ENCODE assay signal across 8 cellular contexts in the genomic region with DNA sequence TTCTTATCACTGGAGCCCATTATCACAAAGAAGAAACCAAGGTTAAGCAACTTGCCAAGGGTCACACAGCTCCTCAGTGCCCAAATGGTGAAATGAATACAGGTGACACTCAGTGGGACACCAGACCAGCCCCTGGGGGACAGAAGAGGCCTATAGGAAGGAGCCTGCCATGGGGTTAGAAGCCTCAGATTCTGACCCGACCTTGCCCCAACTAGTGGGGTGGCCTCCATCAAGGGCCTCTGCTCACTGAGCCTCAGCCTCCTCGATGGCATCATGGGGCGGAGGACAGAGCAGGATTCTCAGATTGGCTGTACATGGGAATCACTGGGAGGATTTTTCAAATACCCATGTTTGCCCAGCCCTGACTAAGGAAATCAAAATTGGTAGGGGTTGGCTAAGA.
"Had no signal": no experiment of that assay in that cellular context is flagged by ENCODE, and none has a peak within 500 bp of the region (broad histone marks: within the 10 kb centered on the region; RNA-seq: fewer than 3 reads in every experiment).

No MANE protein-coding gene starts in this region.

- H3K27me3 ChIP-seq: uterus had no signal

- DNase-seq: amniotic stem cell, caudate nucleus, cortex of kidney, hippocampal formation, substantia nigra, T1000 had no signal

- H3K36me3 ChIP-seq: uterus had no signal

- H3K9me3 ChIP-seq: uterus had no signal

- H3K4me3 ChIP-seq: uterus had no signal

- H3K27ac ChIP-seq: uterus had no signal

- FAIRE-seq: astrocyte had no signal
